Comparison of ENCODE assay signal across 8 cellular contexts in the genomic region with DNA sequence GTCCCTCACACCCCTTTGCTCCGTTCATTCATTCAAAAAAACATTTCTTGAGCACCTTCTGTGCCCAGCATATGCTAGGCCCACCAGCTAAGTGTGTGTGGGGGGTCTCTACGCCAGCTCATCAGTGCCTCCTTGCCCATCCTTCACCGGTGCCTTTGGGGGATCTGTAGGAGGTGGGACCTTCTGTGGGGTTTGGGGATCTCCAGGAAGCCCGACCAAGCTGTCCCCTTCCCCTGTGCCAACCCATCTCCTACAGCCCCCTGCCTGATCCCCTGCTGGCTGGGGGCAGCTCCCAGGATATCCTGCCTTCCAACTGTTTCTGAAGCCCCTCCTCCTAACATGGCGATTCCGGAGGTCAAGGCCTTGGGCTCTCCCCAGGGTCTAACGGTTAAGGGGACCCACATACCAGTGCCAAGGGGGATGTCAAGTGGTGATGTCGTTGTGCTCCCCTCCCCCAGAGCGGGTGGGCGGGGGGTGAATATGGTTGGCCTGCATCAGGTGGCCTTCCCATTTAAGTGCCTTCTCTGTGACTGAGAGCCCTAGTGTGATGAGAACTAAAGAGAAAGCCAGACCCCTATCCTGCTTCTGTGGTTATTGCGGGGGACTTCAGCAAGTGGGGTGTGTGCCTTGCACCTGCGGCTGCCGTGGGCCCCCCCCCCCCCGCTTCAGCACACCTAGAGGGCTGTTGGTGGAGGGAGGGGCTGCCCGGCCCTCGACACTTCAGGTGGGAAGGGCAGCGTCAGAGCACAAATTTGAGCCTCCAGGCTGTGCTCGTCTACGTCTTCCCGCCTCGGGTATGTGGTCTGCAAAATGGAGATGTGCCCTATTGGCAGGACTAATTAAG. TPM values are rescaled to one million over a fixed set of nuclear protein-coding genes. Genes with fewer than 3 reads are reported as not detected.
A peak's percentile ranks its signal among the peaks of the same experiment; 100 is the strongest.
DNase-seq lines count a peak whose midpoint lies in the region; ATAC-seq, FAIRE-seq and TF ChIP-seq lines count a peak whose summit lies in the region.

No MANE protein-coding gene starts in this region.

- no peak for TF ChIP-seq POLR2A in GM12878 (IDR thresholded peaks at IDR 0.05; ENCODE audit: low read depth, low read length)

- SMC1A ChIA-PET in GM12878 (lab: Charles Lee; ENCODE audit: uncharacterized antibody, unreplicated experiment): interaction anchor here (0.6 to 1.2 kb wide), 3 partner anchors 72 to 120 kb away, joined by 3 to 4 read pairs (median 3); no protein-coding TSS in a partner anchor

- peaks cover 55% of the 10 kb centered on the region for H3K4me1 Mint-ChIP-seq in activated naive CD4-positive, alpha-beta T cell treated with anti-CD3 and anti-CD28 coated beads, Interleukin-2, amount 50 U/mL, for 24 hours
- H3K4me1 Mint-ChIP-seq in IgD-negative memory B cell: peaks cover 18 to 33% (median 22%) of the 10 kb centered on the region in 3 donors

- WGBS in GM12878 (ENCODE audit: insufficient coverage, insufficient replicate concordance, low lambda C conversion rate, missing lambda C conversion rate): 23% methylated on average over 21 of the region's 21 CpGs

- H3K36me3 Mint-ChIP-seq in activated naive CD4-positive, alpha-beta T cell treated with anti-CD3 and anti-CD28 coated beads, Interleukin-2, amount 50 U/mL, for 24 hours: peaks cover 2% of the 10 kb centered on the region
- H3K36me3 Mint-ChIP-seq in IgD-negative memory B cell: no peaks in the 10 kb centered on the region

- ATAC-seq in GM12878: peak; percentile 3
- peak; percentile 24 to 34 for ATAC-seq in lower lobe of right lung

- peak overlapping the region; percentile 77 for H3K4me2 ChIP-seq in GM12878 (ENCODE audit: control insufficient read depth, insufficient read depth)

- no peak for TF ChIP-seq RAD21 in GM12878 (IDR thresholded peaks at IDR 0.05; ENCODE audit: insufficient read depth, low read depth, low read length)

- no peak overlapping the region for H2AFZ ChIP-seq in GM12878 (ENCODE audit: control insufficient read depth, low read depth, low read length)

- H3K27me3 ChIP-seq in GM12878 (replicated peaks in 1 of 2; ENCODE audit: control insufficient read depth in 2 of 2, insufficient read depth in 2 of 2, low read length in 1 of 2): no peaks in the 10 kb centered on the region
- no peaks in the 10 kb centered on the region for H3K27me3 ChIP-seq in lower lobe of right lung (ENCODE audit: low read depth)
- H3K27me3 ChIP-seq in tibial artery: no peaks in the 10 kb centered on the region

- peak overlapping the region; percentile 81 for H3K4me3 Mint-ChIP-seq in activated naive CD4-positive, alpha-beta T cell treated with anti-CD3 and anti-CD28 coated beads, Interleukin-2, amount 50 U/mL, for 24 hours
- H3K4me3 Mint-ChIP-seq in IgD-negative memory B cell: peak overlapping the region; percentile 78 to 93 (median 84)

- CTCF ChIA-PET in GM12878 (lab: Yijun Ruan, JAX): interaction anchor here (0.7 to 4.8 kb wide), 9 partner anchors 9 to 242 kb away, joined by 3 to 22 read pairs (median 3); a partner anchor contains a TSS

- H3K36me3 ChIP-seq in GM12878 (ENCODE audit: control insufficient read depth in 2 of 2, insufficient read depth in 2 of 2, low read length in 1 of 2) (peaks cover 7 to 10% of the 10 kb centered on the region in 2 experiments; a peak in 3 of 4 replicates), lower lobe of right lung (peaks cover 44% of the 10 kb centered on the region), tibial artery (peaks cover 23 to 43% (median 40%) of the 10 kb centered on the region in 3 donors)

- POLR2A ChIA-PET in GM12878 (lab: Charles Lee): interaction anchor here (0.5 to 2.5 kb wide), 3 partner anchors 9 to 49 kb away, joined by 3 to 8 read pairs (median 8); a partner anchor contains a TSS

- no peaks in the 10 kb centered on the region for H3K9me3 ChIP-seq in GM12878 (replicated peaks; ENCODE audit: control insufficient read depth, insufficient read depth, low read length)
- no peaks in the 10 kb centered on the region for H3K9me3 ChIP-seq in lower lobe of right lung
- no peaks in the 10 kb centered on the region for H3K9me3 ChIP-seq in tibial artery

- no peaks in the 10 kb centered on the region for H3K9me3 Mint-ChIP-seq in activated naive CD4-positive, alpha-beta T cell treated with anti-CD3 and anti-CD28 coated beads, Interleukin-2, amount 50 U/mL, for 24 hours
- H3K9me3 Mint-ChIP-seq in IgD-negative memory B cell: no peaks in the 10 kb centered on the region

- FAIRE-seq in GM12878 (lab: Jason Lieb, UNC): no peak

- no peak for DNase-seq in activated naive CD4-positive, alpha-beta T cell (lab: John Stamatoyannopoulos, UW)
- DNase-seq in GM12878 (ENCODE audit: low read depth, low spot score) (no peak), lower lobe of right lung (peak; percentile 61), tibial artery (peak; percentile 50 to 79), HuH-7 (ENCODE audit: low spot score) (no peak), Ammon's horn (ENCODE audit: low spot score) (no peak)

- H4K20me1 ChIP-seq in GM12878 (ENCODE audit: control insufficient read depth, insufficient read depth): peaks cover 4% of the 10 kb centered on the region; the same call in 1 of the 2 replicates

- peak overlapping the region; percentile 30 for H3K27ac ChIP-seq in GM12878 (ENCODE audit: control insufficient read depth, insufficient read depth)
- peak overlapping the region; percentile 90 for H3K27ac ChIP-seq in lower lobe of right lung
- H3K27ac ChIP-seq in tibial artery: peak overlapping the region; percentile 80 to 89

- TF ChIP-seq EP300 in GM12878 (IDR thresholded peaks at IDR 0.05; ENCODE audit: borderline replicate concordance in 1 of 2, control insufficient read depth in 1 of 2, low read depth in 2 of 2, low read length in 2 of 2): no peak

- intact Hi-C loops in GM12878 (cut with micrococcal nuclease; ENCODE audit: unreplicated experiment) (loop anchor here (1.0 to 2.0 kb wide), 3 partner anchors 61 to 441 kb away; no protein-coding TSS in a partner anchor), lower lobe of right lung (cut with DNase I) (no loop called here), tibial artery (cut with DNase I; ENCODE audit: low total_unique reads) (loop anchor here (5.0 kb wide), 1 partner anchor 62 kb away; no protein-coding TSS in a partner anchor)

- peaks cover 16% of the 10 kb centered on the region for H3K79me2 ChIP-seq in GM12878 (ENCODE audit: control insufficient read depth, insufficient read depth, low read length)

- peaks cover 32% of the 10 kb centered on the region for H3K4me1 ChIP-seq in GM12878 (ENCODE audit: control insufficient read depth, insufficient read depth, low read length)
- peaks cover 63% of the 10 kb centered on the region for H3K4me1 ChIP-seq in lower lobe of right lung
- H3K4me1 ChIP-seq in tibial artery: peaks cover 0 to 64% (median 52%) of the 10 kb centered on the region in 4 donors

- TF ChIP-seq CTCF in GM12878 (IDR thresholded peaks at IDR 0.05 in 2 of 3, conservative IDR thresholded peaks at IDR 0.05 in 1 of 3; ENCODE audit: control insufficient read depth in 2 of 3, extremely low read depth in 1 of 3, insufficient read depth in 1 of 3, low read depth in 3 of 3, low read length in 3 of 3): no peak
- no peak for TF ChIP-seq CTCF in lower lobe of right lung (IDR thresholded peaks at IDR 0.05)
- TF ChIP-seq CTCF in tibial artery (IDR thresholded peaks at IDR 0.05): no peak

- H3K27ac Mint-ChIP-seq in activated naive CD4-positive, alpha-beta T cell treated with anti-CD3 and anti-CD28 coated beads, Interleukin-2, amount 50 U/mL, for 24 hours: peak overlapping the region; percentile 19
- peak overlapping the region; percentile 92 to 97 (median 93) for H3K27ac Mint-ChIP-seq in IgD-negative memory B cell

- BruUV-seq in GM12878 (replicated peaks; lab: Mats Ljungman, UMichigan): TSS peak; percentile 48

- H3K9ac ChIP-seq in GM12878 (ENCODE audit: control insufficient read depth, insufficient read depth, low read length): no peak overlapping the region

- H3K4me3 ChIP-seq in GM12878: peak overlapping the region; percentile 73
- peak overlapping the region; percentile 50 for H3K4me3 ChIP-seq in lower lobe of right lung
- peak overlapping the region; percentile 34 to 55 for H3K4me3 ChIP-seq in tibial artery

- no peaks in the 10 kb centered on the region for H3K27me3 Mint-ChIP-seq in activated naive CD4-positive, alpha-beta T cell treated with anti-CD3 and anti-CD28 coated beads, Interleukin-2, amount 50 U/mL, for 24 hours
- no peaks in the 10 kb centered on the region for H3K27me3 Mint-ChIP-seq in IgD-negative memory B cell

- RAD21 ChIA-PET in GM12878 (lab: Charles Lee; ENCODE audit: unreplicated experiment): interaction anchor here (1.0 to 2.4 kb wide), 3 partner anchors 10 to 133 kb away, joined by 3 to 8 read pairs (median 4); no protein-coding TSS in a partner anchor

- in situ Hi-C loops in GM12878 (cut with MboI): loop anchor here (5.0 to 10.0 kb wide), 2 partner anchors 242 to 439 kb away; no protein-coding TSS in a partner anchor

RNA-seq across cellular contexts. Expression of a gene that starts 5.9 kb away (rescaled TPM):
- polyA plus RNA-seq in IgD-negative memory B cell (16.2 TPM), GM12878 (2011; rRNA removed) (37.1 and 75.5 TPM in 2 replicates), GM12878 (2014; fragmentation: Illumina TruSeq; extraction: Trizol) (12.5 and 36.4 TPM in 2 replicates), GM12878 (2014; fragmentation: Nextera tagmentation; extraction: Ambion mirVana) (1 to 10 TPM; 3.0 to 6.2 TPM), GM12878 (2014; rRNA removed) (72.7 and 83.1 TPM in 2 replicates), GM12878 (2016; fragmentation: Nextera tagmentation; extraction: Ambion mirVana) (10 to 100 TPM; 13.7 to 15.6 TPM)
- total RNA-seq in GM12878 (2013; cell fraction: nucleolus; rRNA removed): 73.6 and 91.2 TPM in 2 replicates
- total RNA-seq in GM12878 (2014; rRNA removed) (52.5 and 56.5 TPM in 2 replicates), GM12878 (2014; rRNA removed; fragmentation: Illumina TruSeq; extraction: Trizol) (30.9 and 32.5 TPM in 2 replicates), GM12878 (2021) (71.2 and 75.9 TPM in 2 replicates), lower lobe of right lung (168 TPM)
- polyA plus RNA-seq in GM12878 (2011; ENCODE audit: low read depth): 22.2 TPM
- polyA plus RNA-seq in GM12878 (2011; cell fraction: cytosol; rRNA removed): 98.4 and 116 TPM in 2 replicates
- 462 and 514 TPM in 2 replicates for polyA plus RNA-seq in GM12878 (2011; cell fraction: nucleus; rRNA removed)
- polyA plus RNA-seq in GM12878 (2012): 47.9 and 48.0 TPM in 2 replicates
- polyA minus RNA-seq in GM12878 (2011; rRNA and poly(A)+ RNA removed): 53.1 and 87.5 TPM in 2 replicates
- 22.9 and 28.7 TPM in 2 replicates for polyA minus RNA-seq in GM12878 (2011; cell fraction: cytosol; rRNA and poly(A)+ RNA removed)
- 85.7 and 129 TPM in 2 replicates for polyA minus RNA-seq in GM12878 (2011; cell fraction: nucleus; rRNA and poly(A)+ RNA removed)

RNA-seq across cellular contexts. Expression of a gene that starts 13.3 kb away (rescaled TPM):
- 0.28 TPM for polyA plus RNA-seq in IgD-negative memory B cell
- total RNA-seq in GM12878 (2013; cell fraction: nucleolus; rRNA removed): 0.07 TPM in 1 of 2 replicates, not detected in the other
- 0.16 and 0.34 TPM in 2 replicates for total RNA-seq in GM12878 (2014; rRNA removed)
- total RNA-seq in GM12878 (2014; rRNA removed; fragmentation: Illumina TruSeq; extraction: Trizol): 0.05 and 0.09 TPM in 2 replicates
- total RNA-seq in GM12878 (2021): 0.13 and 0.62 TPM in 2 replicates
- polyA plus RNA-seq in GM12878 (2011; ENCODE audit: low read depth): 0.20 TPM
- 0.61 and 1.9 TPM in 2 replicates for polyA plus RNA-seq in GM12878 (2011; rRNA removed)
- 4.0 and 4.9 TPM in 2 replicates for polyA plus RNA-seq in GM12878 (2011; cell fraction: cytosol; rRNA removed)
- polyA plus RNA-seq in GM12878 (2011; cell fraction: nucleus; rRNA removed): 4.4 and 8.0 TPM in 2 replicates
- polyA plus RNA-seq in GM12878 (2012): 0.14 and 0.74 TPM in 2 replicates
- 0.07 TPM in 1 of 2 replicates, not detected in the other for polyA plus RNA-seq in GM12878 (2014; fragmentation: Illumina TruSeq; extraction: Trizol)
- polyA plus RNA-seq in GM12878 (2014; fragmentation: Nextera tagmentation; extraction: Ambion mirVana): 1 to 10 TPM in 1 of 2 experiments, under 1 TPM in 1; 0.66 to 1.1 TPM
- 0.03 TPM in 2 replicates for polyA plus RNA-seq in GM12878 (2014; rRNA removed)
- polyA plus RNA-seq in GM12878 (2016; fragmentation: Nextera tagmentation; extraction: Ambion mirVana): under 1 TPM; 0.12 to 0.33 TPM
- 5.5 and 6.8 TPM in 2 replicates for polyA minus RNA-seq in GM12878 (2011; rRNA and poly(A)+ RNA removed)
- polyA minus RNA-seq in GM12878 (2011; cell fraction: cytosol; rRNA and poly(A)+ RNA removed): 1.6 and 2.3 TPM in 2 replicates
- 0.60 and 3.2 TPM in 2 replicates for polyA minus RNA-seq in GM12878 (2011; cell fraction: nucleus; rRNA and poly(A)+ RNA removed)
- total RNA-seq in lower lobe of right lung: 0.41 TPM

RNA-seq across cellular contexts. Expression of a gene that starts 23.5 kb away (rescaled TPM):
- 1.3 TPM for polyA plus RNA-seq in IgD-negative memory B cell
- 0.42 and 0.73 TPM in 2 replicates for total RNA-seq in GM12878 (2013; cell fraction: nucleolus; rRNA removed)
- total RNA-seq in GM12878 (2014; rRNA removed): 0.11 and 0.28 TPM in 2 replicates
- total RNA-seq in GM12878 (2014; rRNA removed; fragmentation: Illumina TruSeq; extraction: Trizol): 0.05 and 0.13 TPM in 2 replicates
- 0.38 and 0.56 TPM in 2 replicates for total RNA-seq in GM12878 (2021)
- polyA plus RNA-seq in GM12878 (2011; ENCODE audit: low read depth): not detected
- polyA plus RNA-seq in GM12878 (2011; rRNA removed): 0.06 and 0.11 TPM in 2 replicates
- polyA plus RNA-seq in GM12878 (2011; cell fraction: cytosol; rRNA removed): 0.25 and 0.32 TPM in 2 replicates
- polyA plus RNA-seq in GM12878 (2011; cell fraction: nucleus; rRNA removed): 0.90 and 1.4 TPM in 2 replicates
- 0.08 and 0.15 TPM in 2 replicates for polyA plus RNA-seq in GM12878 (2012)
- polyA plus RNA-seq in GM12878 (2014; fragmentation: Illumina TruSeq; extraction: Trizol): 0.04 TPM in 1 of 2 replicates, not detected in the other
- under 1 TPM; 0.03 to 0.07 TPM for polyA plus RNA-seq in GM12878 (2014; fragmentation: Nextera tagmentation; extraction: Ambion mirVana)
- 0.09 and 0.22 TPM in 2 replicates for polyA plus RNA-seq in GM12878 (2014; rRNA removed)
- under 1 TPM; 0.15 to 0.18 TPM for polyA plus RNA-seq in GM12878 (2016; fragmentation: Nextera tagmentation; extraction: Ambion mirVana)
- 0.67 TPM in 1 of 2 replicates, not detected in the other for polyA minus RNA-seq in GM12878 (2011; rRNA and poly(A)+ RNA removed)
- 0.42 and 0.94 TPM in 2 replicates for polyA minus RNA-seq in GM12878 (2011; cell fraction: cytosol; rRNA and poly(A)+ RNA removed)
- polyA minus RNA-seq in GM12878 (2011; cell fraction: nucleus; rRNA and poly(A)+ RNA removed): 1.1 TPM in 2 replicates
- 419 TPM for total RNA-seq in lower lobe of right lung

RNA-seq across cellular contexts. Expression of a gene that starts 48.9 kb away (rescaled TPM):
- 0.18 TPM for polyA plus RNA-seq in IgD-negative memory B cell
- not detected in 2 replicates for total RNA-seq in GM12878 (2013; cell fraction: nucleolus; rRNA removed)
- not detected in 2 replicates for total RNA-seq in GM12878 (2014; rRNA removed)
- not detected in 2 replicates for total RNA-seq in GM12878 (2014; rRNA removed; fragmentation: Illumina TruSeq; extraction: Trizol)
- total RNA-seq in GM12878 (2021): not detected in 2 replicates
- polyA plus RNA-seq in GM12878 (2011; ENCODE audit: low read depth): not detected
- not detected in 2 replicates for polyA plus RNA-seq in GM12878 (2011; rRNA removed)
- not detected in 2 replicates for polyA plus RNA-seq in GM12878 (2011; cell fraction: cytosol; rRNA removed)
- 0.26 TPM in 1 of 2 replicates, not detected in the other for polyA plus RNA-seq in GM12878 (2011; cell fraction: nucleus; rRNA removed)
- 0.04 and 0.05 TPM in 2 replicates for polyA plus RNA-seq in GM12878 (2012)
- polyA plus RNA-seq in GM12878 (2014; fragmentation: Illumina TruSeq; extraction: Trizol): not detected in 2 replicates
- polyA plus RNA-seq in GM12878 (2014; fragmentation: Nextera tagmentation; extraction: Ambion mirVana): under 1 TPM; 0.04 to 0.05 TPM
- polyA plus RNA-seq in GM12878 (2014; rRNA removed): not detected in 2 replicates
- under 1 TPM in 1 of 2 experiments, not detected in 1; 0.11 TPM for polyA plus RNA-seq in GM12878 (2016; fragmentation: Nextera tagmentation; extraction: Ambion mirVana)
- not detected in 2 replicates for polyA minus RNA-seq in GM12878 (2011; rRNA and poly(A)+ RNA removed)
- not detected in 2 replicates for polyA minus RNA-seq in GM12878 (2011; cell fraction: cytosol; rRNA and poly(A)+ RNA removed)
- polyA minus RNA-seq in GM12878 (2011; cell fraction: nucleus; rRNA and poly(A)+ RNA removed): not detected in 2 replicates
- 5.6 TPM for total RNA-seq in lower lobe of right lung

Comparison
In these comparisons a context has a peak if more than half of its experiments do, and no peak if none do; other contexts are left out.
1. DNase-seq: peak in lower lobe of right lung (single experiment) and tibial artery (2 of 2); none in activated naive CD4-positive, alpha-beta T cell (0 of 4), GM12878 (single experiment), HuH-7 (single experiment) and Ammon's horn (single experiment).
2. H3K27ac ChIP-seq: peak in every context shown above with its lines; median percentile 90 in lower lobe of right lung; 84 in tibial artery; 30 in GM12878.
3. RNA of a gene that starts 23.5 kb away (total RNA-seq): 419 TPM in lower lobe of right lung (single experiment); 0.05 to 0.73 TPM in GM12878; every median in the first group is over 100 times any median in the second.
4. Peak in every context shown above with its lines, with median percentiles within 50 percentile points of each other: H3K4me3 ChIP-seq.